In genomic region chr6:161876231-161876630, GRCh38 we compare ENCODE assay signal across 23 cellular contexts.
"Had no signal": no experiment of that assay in that cellular context is flagged by ENCODE, and none has a peak within 500 bp of the region (broad histone marks: within the 10 kb centered on the region; RNA-seq: fewer than 3 reads in every experiment).

No MANE protein-coding gene starts in this region.

- H3K27ac ChIP-seq: stomach, suprapubic skin, testis, thoracic aorta, thyroid gland, tibial artery, tibial nerve, transverse colon, upper lobe of left lung, upper lobe of right lung, uterus, vagina had no signal

- DNase-seq: stimulated activated CD4-positive, alpha-beta T cell treated with anti-CD3 and anti-CD28 coated beads, Interleukin-2, amount 100 ng/mL, for 48 hours; stimulated activated CD4-positive, alpha-beta T cell treated with anti-CD3 and anti-CD28 coated beads, Interleukin-4, amount 100 ng/mL, for 1 hour; stimulated activated CD4-positive, alpha-beta T cell treated with anti-CD3 and anti-CD28 coated beads, Interleukin-4, amount 100 ng/mL, for 24 hours; stimulated activated CD4-positive, alpha-beta T cell treated with anti-CD3 and anti-CD28 coated beads, Interleukin-4, amount 100 ng/mL, for 4 hours; stimulated activated CD8-positive, alpha-beta memory T cell treated with anti-CD3 and anti-CD28 coated beads, Interleukin-4, amount 100 ng/mL, for 48 hours; stimulated activated naive B cell treated with anti-CD40 and anti-IgM and Interleukin-4, amounts not matched to agents 10 μg/mL and 1 μg/mL and 100 μg/mL, for 72 hours; stimulated activated naive CD4-positive, alpha-beta T cell; stimulated activated naive CD4-positive, alpha-beta T cell treated with Interleukin-2 at 50 U/mL for 16 hours; stimulated activated naive CD8-positive, alpha-beta T cell treated with anti-CD3 and anti-CD28 coated beads, Interleukin-15, amount 100 ng/mL, for 72 hours; stimulated activated naive CD8-positive, alpha-beta T cell treated with anti-CD3 and anti-CD28 coated beads, Interleukin-15, Interleukin-2, amounts not matched to agents 100 U/mL and 50 U/mL, for 24 hours; stomach; substantia nigra; testis; thyroid gland; tibial artery; transverse colon; upper lobe of left lung; upper lobe of right lung; uterus had no signal

- H3K27me3 ChIP-seq: stomach, suprapubic skin, testis, thyroid gland, tibial artery, tibial nerve, transverse colon, upper lobe of left lung, upper lobe of right lung, uterus, vagina had no signal

- H3K4me3 ChIP-seq: stomach, suprapubic skin, testis, thoracic aorta, thyroid gland, tibial artery, tibial nerve, transverse colon, upper lobe of left lung, upper lobe of right lung, uterus, vagina had no signal

- H3K4me1 ChIP-seq: stomach, suprapubic skin, testis, thyroid gland, tibial artery, tibial nerve, transverse colon, upper lobe of left lung, upper lobe of right lung, uterus, vagina had no signal

- H3K36me3 ChIP-seq: stomach, suprapubic skin, thoracic aorta, thyroid gland, tibial artery, tibial nerve, transverse colon, upper lobe of left lung, upper lobe of right lung, uterus, vagina had no signal

- H3K9me3 ChIP-seq: testis, thoracic aorta, thyroid gland, transverse colon, upper lobe of left lung, upper lobe of right lung, uterus, vagina had no signal
